ENCODE assay signal across 19 cellular contexts in the genomic region with DNA sequence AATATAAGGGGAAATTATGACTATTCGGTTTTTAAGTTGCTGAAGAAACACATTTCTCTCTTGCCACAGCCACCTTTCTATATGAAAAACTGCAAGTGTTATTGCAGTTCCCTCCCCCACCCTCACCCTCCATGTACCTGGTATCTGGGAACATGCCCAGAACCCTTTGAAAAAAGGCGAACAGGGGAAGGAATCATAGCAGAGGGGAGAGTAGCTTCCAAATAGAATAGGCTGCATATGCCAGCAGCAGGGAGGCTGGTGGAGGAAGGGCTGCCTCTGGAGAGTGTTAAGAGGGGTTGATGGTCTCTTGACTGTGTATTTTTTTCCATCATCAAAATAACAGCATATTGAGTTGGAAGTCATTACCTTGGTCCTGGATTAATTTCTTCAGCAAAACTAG. TPM values are rescaled to one million over a fixed set of nuclear protein-coding genes. Genes with fewer than 3 reads are reported as not detected.
DNase-seq lines count a peak whose midpoint lies in the region; ATAC-seq and TF ChIP-seq lines count a peak whose summit lies in the region.
"Had no signal": no experiment of that assay in that cellular context is flagged by ENCODE, and none has a peak within 500 bp of the region (broad histone marks: within the 10 kb centered on the region; RNA-seq: fewer than 3 reads in every experiment).

No MANE protein-coding gene starts in this region.

- BruUV-seq in PC-9 (replicated peaks; lab: Mats Ljungman, UMichigan), result no TSS peak

- H3K4me3 Mint-ChIP-seq in stimulated activated naive B cell treated with anti-CD40 and anti-IgM and Interleukin-4, amounts not matched to agents 10 μg/mL and 1 μg/mL and 100 μg/mL, for 72 hours, result no peak overlapping the region
- H3K4me3 Mint-ChIP-seq: activated CD4-positive, alpha-beta memory T cell treated with anti-CD3 and anti-CD28 coated beads, Interleukin-2, amount 10 ng/mL, durations not matched to agents 7 days and 5 days; activated T-cell treated with anti-CD3 and anti-CD28 coated beads, Interleukin-2, amount 50 U/mL, for 4 hours had no signal

- H3K9me3 ChIP-seq in PC-9 (ENCODE audit: insufficient read depth, low read depth), result no peaks in the 10 kb centered on the region
- H3K9me3 ChIP-seq: body of pancreas, Peyer's patch had no signal

- H3K9me3 Mint-ChIP-seq in stimulated activated naive B cell treated with anti-CD40 and anti-IgM and Interleukin-4, amounts not matched to agents 10 μg/mL and 1 μg/mL and 100 μg/mL, for 72 hours, result no peaks in the 10 kb centered on the region
- H3K9me3 Mint-ChIP-seq: activated CD4-positive, alpha-beta memory T cell treated with anti-CD3 and anti-CD28 coated beads, Interleukin-2, amount 10 ng/mL, durations not matched to agents 7 days and 5 days; activated naive CD4-positive, alpha-beta T cell treated with anti-CD3 and anti-CD28 coated beads, Interleukin-2, amount 50 U/mL, for 72 hours; activated T-cell treated with anti-CD3 and anti-CD28 coated beads, Interleukin-2, amount 50 U/mL, for 4 hours had no signal

- H3K79me2 ChIP-seq in PC-9 (ENCODE audit: low read depth), result peaks cover 84% of the 10 kb centered on the region

- intact Hi-C loops in PC-9 (cut with micrococcal nuclease; ENCODE audit: unreplicated experiment), result no loop called here

- no peak overlapping the region for H3K27ac ChIP-seq in PC-9
- H3K27ac ChIP-seq in layer of hippocampus (ENCODE audit: low read depth, low read length), result peak overlapping the region; percentile 19

- peaks cover 53% of the 10 kb centered on the region for H3K4me1 ChIP-seq in PC-9 (replicated peaks; ENCODE audit: insufficient read depth)

- H4K20me1 ChIP-seq in PC-9 (ENCODE audit: insufficient read depth), result peaks cover 13% of the 10 kb centered on the region; the same call in 1 of the 2 replicates

- H3K4me2 ChIP-seq in PC-9, result peak overlapping the region; percentile 97

- in situ Hi-C loops in GM13977 (cut with MboI; ENCODE audit: low pct_unique_long_range_greater_than_20kb, low sequenced_read_pairs, unreplicated experiment), result no loop called here

- peak overlapping the region; percentile 37 for H3K27ac Mint-ChIP-seq in stimulated activated naive B cell treated with anti-CD40 and anti-IgM and Interleukin-4, amounts not matched to agents 10 μg/mL and 1 μg/mL and 100 μg/mL, for 72 hours
- H3K27ac Mint-ChIP-seq: activated CD4-positive, alpha-beta memory T cell treated with anti-CD3 and anti-CD28 coated beads, Interleukin-2, amount 10 ng/mL, durations not matched to agents 7 days and 5 days; activated naive CD4-positive, alpha-beta T cell treated with anti-CD3 and anti-CD28 coated beads, Interleukin-2, amount 50 U/mL, for 72 hours had no signal

- no peak overlapping the region; the same call in 1 of the 2 replicates for H3K4me3 ChIP-seq in PC-9
- H3K4me3 ChIP-seq: body of pancreas, K562, Peyer's patch had no signal

- H3K4me1 Mint-ChIP-seq in stimulated activated naive B cell treated with anti-CD40 and anti-IgM and Interleukin-4, amounts not matched to agents 10 μg/mL and 1 μg/mL and 100 μg/mL, for 72 hours, result peaks cover 42 to 69% of the 10 kb centered on the region in 2 donors

- DNase-seq in NCI-H2107 treated with DMSO at 0.1 percent for 48 hours (lab: John Stamatoyannopoulos, UW; ENCODE audit: unreplicated experiment) (peak; percentile 49), NCI-H2107 (lab: John Stamatoyannopoulos, UW) (no peak), PC-9 (no peak), GM13977 (ENCODE audit: low spot score) (no peak)
- DNase-seq in stimulated activated naive B cell treated with anti-CD40 and anti-IgM and Interleukin-4, amounts not matched to agents 10 μg/mL and 1 μg/mL and 100 μg/mL, for 72 hours, result no peak
- DNase-seq: activated CD4-positive, alpha-beta memory T cell treated with anti-CD3 and anti-CD28 coated beads, Interleukin-2, amount 10 ng/mL, durations not matched to agents 7 days and 5 days; activated T-cell treated with anti-CD3 and anti-CD28 coated beads, Interleukin-2, amount 50 U/mL, for 4 hours; body of pancreas; DMS153; effector CD8-positive, alpha-beta T cell; left colon; NCI-H526; Peyer's patch; stimulated activated naive CD4-positive, alpha-beta T cell had no signal

- CTCF ChIA-PET in PC-9 (lab: Charles Lee), result interaction anchor here (0.5 kb wide), 1 partner anchor 329 kb away, joined by 13 read pairs; no protein-coding TSS in a partner anchor

- no peak for ATAC-seq in stimulated activated naive B cell treated with anti-CD40 and anti-IgM and Interleukin-4, amounts not matched to agents 10 μg/mL and 1 μg/mL and 100 μg/mL, for 72 hours (replicated peaks)
- no peak for ATAC-seq in GM18519 (IDR thresholded peaks at IDR 0.05; ENCODE audit: low FRiP score, unreplicated experiment)
- no peak for ATAC-seq in HG02840 (IDR thresholded peaks at IDR 0.05; ENCODE audit: low FRiP score, unreplicated experiment)
- ATAC-seq: activated naive CD4-positive, alpha-beta T cell treated with anti-CD3 and anti-CD28 coated beads, Interleukin-2, amount 50 U/mL, for 72 hours; activated T-cell treated with anti-CD3 and anti-CD28 coated beads, Interleukin-2, amount 50 U/mL, for 4 hours; body of pancreas; K562; left colon had no signal

- H3K27me3 ChIP-seq in PC-9 (ENCODE audit: insufficient read depth, low read depth) (no peaks in the 10 kb centered on the region), layer of hippocampus (ENCODE audit: control insufficient read depth, insufficient read depth, low read length) (no peaks in the 10 kb centered on the region)
- H3K27me3 ChIP-seq: body of pancreas, Peyer's patch had no signal

- H2AFZ ChIP-seq in PC-9, result no peak overlapping the region

- H3K36me3 Mint-ChIP-seq in stimulated activated naive B cell treated with anti-CD40 and anti-IgM and Interleukin-4, amounts not matched to agents 10 μg/mL and 1 μg/mL and 100 μg/mL, for 72 hours, result peaks cover 24 to 39% of the 10 kb centered on the region in 2 donors

- POLR2A ChIA-PET in PC-9 (lab: Charles Lee; ENCODE audit: unreplicated experiment), result no interaction called here

- H3K9me2 ChIP-seq in PC-9 (ENCODE audit: insufficient read depth), result no peaks in the 10 kb centered on the region

- no peaks in the 10 kb centered on the region for H3K27me3 Mint-ChIP-seq in stimulated activated naive B cell treated with anti-CD40 and anti-IgM and Interleukin-4, amounts not matched to agents 10 μg/mL and 1 μg/mL and 100 μg/mL, for 72 hours
- H3K27me3 Mint-ChIP-seq: activated CD4-positive, alpha-beta memory T cell treated with anti-CD3 and anti-CD28 coated beads, Interleukin-2, amount 10 ng/mL, durations not matched to agents 7 days and 5 days had no signal

- peaks cover 71% of the 10 kb centered on the region for H3F3A ChIP-seq in PC-9 (ENCODE audit: insufficient read depth, low read depth)

- H3K36me3 ChIP-seq in PC-9 (ENCODE audit: low read depth), result peaks cover 59% of the 10 kb centered on the region

- TF ChIP-seq CTCF in PC-9 (conservative IDR thresholded peaks at IDR 0.05) (no peak), GM13977 (IDR thresholded peaks at IDR 0.05; ENCODE audit: extremely low read depth, insufficient read depth, missing control alignments) (no peak)

RNA-seq across cellular contexts. Expression of gene AHCYL1, which starts 22.5 kb away (rescaled TPM):
- 143 and 147 TPM in 2 replicates for total RNA-seq in PC-9 (2021)

RNA-seq across cellular contexts. Expression of gene STRIP1, which starts 27.4 kb away (rescaled TPM):
- total RNA-seq in PC-9 (2021), result 32.1 and 36.5 TPM in 2 replicates
